Comparison of ENCODE assay signal across 18 cellular contexts in genomic region chr2:201580486-201580885, GRCh38.
DNase-seq lines count a peak whose midpoint lies in the region; ATAC-seq, FAIRE-seq and TF ChIP-seq lines count a peak whose summit lies in the region.
"Had no signal": no experiment of that assay in that cellular context is flagged by ENCODE, and none has a peak within 500 bp of the region (broad histone marks: within the 10 kb centered on the region; RNA-seq: fewer than 3 reads in every experiment).

No MANE protein-coding gene starts in this region.

- no TSS peak for BruUV-seq in HepG2 (replicated peaks; lab: Mats Ljungman, UMichigan)

- WGBS in HepG2 (ENCODE audit: low lambda C conversion rate) = 4% methylated on average over 2 of the region's 2 CpGs

- H2AFZ ChIP-seq in HepG2 (ENCODE audit: low read length) = no peak overlapping the region

- no peaks in the 10 kb centered on the region for H4K20me1 ChIP-seq in HepG2 (ENCODE audit: insufficient read depth, low read length)

- H3K4me2 ChIP-seq in HepG2 (ENCODE audit: low read depth, low read length) = no peak overlapping the region

- peak in 1 of 2 experiments; percentile 60; a peak in 2 of 4 replicates for TF ChIP-seq EP300 in HepG2 (IDR thresholded peaks at IDR 0.05; ENCODE audit: low read depth in 2 of 2, low read length in 2 of 2)
- no peak for TF ChIP-seq EP300 in HepG2 (CRISPR knock-in tag; IDR thresholded peaks at IDR 0.05; ENCODE audit: borderline replicate concordance)

- no peaks in the 10 kb centered on the region for H3K79me2 ChIP-seq in HepG2 (ENCODE audit: insufficient read depth, low read length)

- H3K27me3 ChIP-seq in HepG2 (ENCODE audit: control insufficient read depth in 1 of 2, insufficient read depth in 2 of 2, low read length in 2 of 2) = no peaks in the 10 kb centered on the region
- H3K27me3 ChIP-seq: cardiac muscle cell, transverse colon had no signal

- no peak overlapping the region for H3K27ac ChIP-seq in HepG2 (ENCODE audit: extremely low read length, insufficient read depth, low read length)
- H3K27ac ChIP-seq: cardiac muscle cell, epithelial cell of prostate, skin epidermis, transverse colon, VCaP had no signal

- no peaks in the 10 kb centered on the region for H3K9me3 ChIP-seq in HepG2 (ENCODE audit: low read length)
- H3K9me3 ChIP-seq: transverse colon had no signal

- no peak overlapping the region for H3K4me3 ChIP-seq in astrocyte of the cerebellum (ENCODE audit: low read depth, low read length)
- no peak overlapping the region for H3K4me3 ChIP-seq in HepG2 (replicated peaks in 1 of 3; ENCODE audit: insufficient read depth in 1 of 3, low read depth in 2 of 3, low read length in 3 of 3)
- H3K4me3 ChIP-seq: cardiac muscle cell, skin epidermis, transverse colon had no signal

- no peak overlapping the region for H3K9ac ChIP-seq in HepG2 (ENCODE audit: insufficient read depth, low read depth, low read length)

- no peak for FAIRE-seq in HepG2 (lab: Jason Lieb, UNC)

- CTCF ChIA-PET in HepG2 (lab: Yijun Ruan, JAX; ENCODE audit: low intra/inter-chr PET ratio, low total read pairs) = no interaction called here

- no peak for TF ChIP-seq RAD21 in HepG2 (CRISPR knock-in tag; IDR thresholded peaks at IDR 0.05)

- DNase-seq in AG08396 (ENCODE audit: low spot score) = peak; percentile 56
- peak; percentile 23 for DNase-seq in HS-5 (ENCODE audit: low read depth)
- DNase-seq in astrocyte of the cerebellum (ENCODE audit: low read depth) = peak; percentile 50
- DNase-seq in HepG2 (ENCODE audit: low spot score) = peak; percentile 44
- DNase-seq in Ammon's horn (ENCODE audit: low spot score) = no peak
- DNase-seq in NCI-H2081 treated with DMSO at 0.1 percent for 48 hours (lab: John Stamatoyannopoulos, UW) = no peak
- DNase-seq: activated CD8-positive, alpha-beta memory T cell treated with anti-CD3 and anti-CD28 coated beads, Interleukin-2, amount 50 U/mL, for 4 hours; C1 segment of cervical spinal cord; naive B cell; NCI-H1048; NCI-H510A treated with DMSO at 0.1 percent for 48 hours; transverse colon had no signal

- TF ChIP-seq CTCF in astrocyte of the cerebellum (IDR thresholded peaks at IDR 0.05; ENCODE audit: low read depth, low read length, missing control alignments) = no peak
- no peak for TF ChIP-seq CTCF in HepG2 (CRISPR knock-in tag; IDR thresholded peaks at IDR 0.05)

- TF ChIP-seq POLR2A in HepG2 (IDR thresholded peaks at IDR 0.05; ENCODE audit: insufficient read depth in 1 of 2, low read depth in 2 of 2, low read length in 2 of 2) = no peak

- POLR2A ChIA-PET in HepG2 (lab: Yijun Ruan, JAX) = no interaction called here

- intact Hi-C loops in HepG2 (cut with micrococcal nuclease; ENCODE audit: unreplicated experiment) = no loop called here

- H3K4me1 ChIP-seq in HepG2 (ENCODE audit: insufficient read depth, low read length) = peaks cover 15% of the 10 kb centered on the region
- H3K4me1 ChIP-seq: transverse colon had no signal

- ATAC-seq in HepG2 (peak; percentile 50; the same call in 2 of the 3 replicates), HG02678 (IDR thresholded peaks at IDR 0.05; ENCODE audit: unreplicated experiment) (no peak), GM21576 (IDR thresholded peaks at IDR 0.05; ENCODE audit: unreplicated experiment) (no peak)

- in situ Hi-C loops in astrocyte of the cerebellum (cut with HindIII; ENCODE audit: low sequenced_read_pairs) (no loop called here), HepG2 (cut with HindIII; ENCODE audit: extremely low pct_ligation_motif_present, low pct_unique_long_range_greater_than_20kb) (no loop called here)

- no peaks in the 10 kb centered on the region for H3K36me3 ChIP-seq in HepG2 (replicated peaks in 1 of 2; ENCODE audit: control insufficient read depth in 1 of 2, insufficient read depth in 2 of 2, low read length in 2 of 2)
- H3K36me3 ChIP-seq: cardiac muscle cell, transverse colon had no signal

TF ChIP-seq in HepG2, 621 proteins besides CTCF, POLR2A, EP300 and RAD21 (continues in another document):
- TF ChIP-seq XRCC5 (optimal IDR thresholded peaks at IDR 0.05; ENCODE audit: low read length) (no peak), KDM4B (CRISPR knock-in tag; IDR thresholded peaks at IDR 0.05) (no peak), ELF1 (CRISPR knock-in tag; IDR thresholded peaks at IDR 0.05) (no peak), SSRP1 (CRISPR knock-in tag; IDR thresholded peaks at IDR 0.05) (no peak), ZFAT (CRISPR knock-in tag; conservative IDR thresholded peaks at IDR 0.05) (no peak), HOXA5 (CRISPR knock-in tag; IDR thresholded peaks at IDR 0.05) (no peak), PPARG (CRISPR knock-in tag; conservative IDR thresholded peaks at IDR 0.05) (no peak), ZBTB2 (CRISPR knock-in tag; IDR thresholded peaks at IDR 0.05; ENCODE audit: low read depth) (no peak), MXD3 (CRISPR knock-in tag; IDR thresholded peaks at IDR 0.05) (no peak), ZNF672 (CRISPR knock-in tag; IDR thresholded peaks at IDR 0.05) (no peak), GATA4 (IDR thresholded peaks at IDR 0.05; ENCODE audit: borderline replicate concordance, low read depth) (no peak), NBN (conservative IDR thresholded peaks at IDR 0.05) (no peak), HDAC1 (CRISPR knock-in tag; IDR thresholded peaks at IDR 0.05) (no peak), HNRNPK (IDR thresholded peaks at IDR 0.05; ENCODE audit: low read depth, low read length, poor library complexity, severe bottlenecking) (no peak)
- TF ChIP-seq, protein P1, sequence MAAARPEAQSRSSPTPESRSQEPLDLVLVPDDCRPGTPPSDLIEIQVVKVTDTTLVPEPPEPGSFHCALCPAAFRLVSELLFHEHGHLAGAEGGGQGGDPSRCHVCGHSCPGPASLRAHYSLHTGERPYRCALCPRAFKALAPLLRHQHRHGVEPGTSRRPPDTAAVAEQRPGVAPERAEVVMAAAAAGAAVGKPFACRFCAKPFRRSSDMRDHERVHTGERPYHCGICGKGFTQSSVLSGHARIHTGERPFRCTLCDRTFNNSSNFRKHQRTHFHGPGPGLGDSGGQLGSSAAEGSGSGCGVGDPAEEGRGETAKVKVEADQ (CRISPR knock-in tag; IDR thresholded peaks at IDR 0.05; ENCODE audit: borderline replicate concordance) = no peak
- TF ChIP-seq, protein P2, sequence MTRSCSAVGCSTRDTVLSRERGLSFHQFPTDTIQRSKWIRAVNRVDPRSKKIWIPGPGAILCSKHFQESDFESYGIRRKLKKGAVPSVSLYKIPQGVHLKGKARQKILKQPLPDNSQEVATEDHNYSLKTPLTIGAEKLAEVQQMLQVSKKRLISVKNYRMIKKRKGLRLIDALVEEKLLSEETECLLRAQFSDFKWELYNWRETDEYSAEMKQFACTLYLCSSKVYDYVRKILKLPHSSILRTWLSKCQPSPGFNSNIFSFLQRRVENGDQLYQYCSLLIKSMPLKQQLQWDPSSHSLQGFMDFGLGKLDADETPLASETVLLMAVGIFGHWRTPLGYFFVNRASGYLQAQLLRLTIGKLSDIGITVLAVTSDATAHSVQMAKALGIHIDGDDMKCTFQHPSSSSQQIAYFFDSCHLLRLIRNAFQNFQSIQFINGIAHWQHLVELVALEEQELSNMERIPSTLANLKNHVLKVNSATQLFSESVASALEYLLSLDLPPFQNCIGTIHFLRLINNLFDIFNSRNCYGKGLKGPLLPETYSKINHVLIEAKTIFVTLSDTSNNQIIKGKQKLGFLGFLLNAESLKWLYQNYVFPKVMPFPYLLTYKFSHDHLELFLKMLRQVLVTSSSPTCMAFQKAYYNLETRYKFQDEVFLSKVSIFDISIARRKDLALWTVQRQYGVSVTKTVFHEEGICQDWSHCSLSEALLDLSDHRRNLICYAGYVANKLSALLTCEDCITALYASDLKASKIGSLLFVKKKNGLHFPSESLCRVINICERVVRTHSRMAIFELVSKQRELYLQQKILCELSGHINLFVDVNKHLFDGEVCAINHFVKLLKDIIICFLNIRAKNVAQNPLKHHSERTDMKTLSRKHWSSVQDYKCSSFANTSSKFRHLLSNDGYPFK (CRISPR knock-in tag; IDR thresholded peaks at IDR 0.05; ENCODE audit: borderline replicate concordance) = no peak

Comparison
In these comparisons a context has a peak if more than half of its experiments do, and no peak if none do; other contexts are left out.
1. DNase-seq: peak in AG08396 (single experiment), HS-5 (single experiment), astrocyte of the cerebellum (single experiment) and HepG2 (single experiment); none in Ammon's horn (single experiment) and NCI-H2081 treated with DMSO at 0.1 percent for 48 hours (single experiment).